Comparison of ENCODE assay signal across 1 cellular context in the genomic region with DNA sequence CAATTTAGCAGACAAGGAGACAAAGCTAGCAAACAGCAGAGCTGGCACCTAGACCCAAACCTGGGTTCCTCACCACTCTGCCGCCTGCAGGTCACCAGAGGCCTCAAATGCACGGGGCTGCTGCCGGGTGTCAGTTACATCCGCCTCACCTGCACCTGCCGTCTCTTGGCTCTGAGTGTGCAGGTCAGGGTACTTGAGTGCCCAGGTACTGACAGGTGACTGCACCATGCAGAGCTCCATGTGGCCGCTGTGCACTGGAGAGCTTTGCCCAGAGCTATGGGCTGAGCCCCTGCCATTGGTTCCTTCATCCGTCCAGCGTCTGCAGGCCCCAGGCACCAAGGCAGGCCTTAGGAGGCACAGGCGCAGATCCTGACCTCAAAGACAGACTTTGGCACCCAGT.
TF ChIP-seq lines count a peak whose summit lies in the region.

No MANE protein-coding gene starts in this region.

TF ChIP-seq in H1, 55 proteins besides CTCF, POLR2A, EP300 and RAD21:
- no peak for TF ChIP-seq CHD2 (IDR thresholded peaks at IDR 0.05; ENCODE audit: low read length)
- TF ChIP-seq POLR2AphosphoS5 (IDR thresholded peaks at IDR 0.05; ENCODE audit: low read depth, low read length): 0 out of 2 replicates have a peak, but pooled peaks have one; percentile 16
